ENCODE assay signal across 21 cellular contexts in genomic region chr12:82097438-82097837, GRCh38.
DNase-seq lines count a peak whose midpoint lies in the region; ATAC-seq, FAIRE-seq and TF ChIP-seq lines count a peak whose summit lies in the region.
"Had no signal": no experiment of that assay in that cellular context is flagged by ENCODE, and none has a peak within 500 bp of the region (broad histone marks: within the 10 kb centered on the region; RNA-seq: fewer than 3 reads in every experiment).

No MANE protein-coding gene starts in this region.

- no peak overlapping the region for H3K27ac ChIP-seq in GM23338 (ENCODE audit: low read depth)
- H3K27ac ChIP-seq in H1 (ENCODE audit: low read depth, low read length) = no peak overlapping the region
- no peak overlapping the region for H3K27ac ChIP-seq in hepatocyte
- H3K27ac ChIP-seq: C4-2B had no signal

- H3K14ac ChIP-seq in H1 (ENCODE audit: insufficient read length) = no peak overlapping the region

- no peak overlapping the region for H2BK20ac ChIP-seq in H1 (ENCODE audit: low read length)

- no peaks in the 10 kb centered on the region for H3K79me2 ChIP-seq in GM23338 (replicated peaks; ENCODE audit: insufficient read depth)
- no peaks in the 10 kb centered on the region for H3K79me2 ChIP-seq in H1 (ENCODE audit: control insufficient read depth in 1 of 2, insufficient read depth in 2 of 2, low read length in 2 of 2)
- H3K79me2 ChIP-seq in hepatocyte = no peaks in the 10 kb centered on the region

- H3K9me2 ChIP-seq in GM23338 (ENCODE audit: insufficient read depth) = 0 out of 2 replicates have a peak, but pooled peaks cover 3% of the 10 kb centered on the region
- no peaks in the 10 kb centered on the region for H3K9me2 ChIP-seq in hepatocyte (replicated peaks; ENCODE audit: insufficient read depth)

- no peak for TF ChIP-seq EP300 in H1 (IDR thresholded peaks at IDR 0.05; ENCODE audit: borderline replicate concordance in 1 of 2, low read depth in 2 of 2, low read length in 2 of 2)

- H3K36me3 ChIP-seq in GM23338 (ENCODE audit: insufficient read depth) (no peaks in the 10 kb centered on the region), H1 (ENCODE audit: control insufficient read depth in 2 of 4, insufficient read depth in 4 of 4, low read length in 3 of 4) (no peaks in the 10 kb centered on the region), hepatocyte (replicated peaks; ENCODE audit: insufficient read depth, low read depth) (no peaks in the 10 kb centered on the region)

- intact Hi-C loops in activated CD4-positive, alpha-beta T cell treated with anti-CD3 and anti-CD28 coated beads for 36 hours (cut with DNase I, micrococcal nuclease) = no loop called here

- WGBS in H1 (ENCODE audit: extremely low coverage in 1 of 2, insufficient coverage in 1 of 2, insufficient read length in 1 of 2, insufficient replicate concordance in 2 of 2, low coverage in 1 of 2, low lambda C conversion rate in 2 of 2, missing lambda C conversion rate in 1 of 2), 2 experiments = 50% methylated on average over 1 of the region's 1 CpG; no CpG with 5 or more reads in 1 of the 2 experiments
- 67% methylated on average over 1 of the region's 1 CpG for WGBS in hepatocyte (ENCODE audit: low lambda C conversion rate, missing lambda C conversion rate)

- H4K5ac ChIP-seq in H1 (ENCODE audit: insufficient read length, low read depth, low read length) = no peak overlapping the region

- H3K4me3 ChIP-seq in GM23338 (no peak overlapping the region), H1 (ENCODE audit: extremely low read depth in 1 of 4, insufficient read depth in 2 of 4, low read depth in 3 of 4, low read length in 4 of 4) (no peak overlapping the region), hepatocyte (no peak overlapping the region)

- no peak for TF ChIP-seq POLR2A in H1 (IDR thresholded peaks at IDR 0.05; ENCODE audit: control extremely low read depth in 1 of 2, low read depth in 2 of 2, low read length in 2 of 2)

- no peak for ATAC-seq in GM23338
- ATAC-seq in activated CD4-positive, alpha-beta T cell treated with anti-CD3 and anti-CD28 coated beads for 36 hours = no peak
- ATAC-seq: HCT116, HepG2 had no signal

- H3K9me3 Mint-ChIP-seq in GM23338 = no peaks in the 10 kb centered on the region; the same call in 2 of the 3 replicates
- peaks cover 24% of the 10 kb centered on the region for H3K9me3 Mint-ChIP-seq in nephron progenitor cell
- H3K9me3 Mint-ChIP-seq in activated CD4-positive, alpha-beta T cell treated with anti-CD3 and anti-CD28 coated beads for 36 hours (ENCODE audit: low read depth) = peaks cover 8% of the 10 kb centered on the region

- H4K20me1 ChIP-seq in GM23338 (replicated peaks; ENCODE audit: insufficient read depth) = no peaks in the 10 kb centered on the region
- no peaks in the 10 kb centered on the region for H4K20me1 ChIP-seq in H1 (replicated peaks in 1 of 2; ENCODE audit: control insufficient read depth in 1 of 2, insufficient read depth in 2 of 2, low read length in 2 of 2)
- no peaks in the 10 kb centered on the region for H4K20me1 ChIP-seq in hepatocyte (ENCODE audit: insufficient read depth, poor library complexity, severe bottlenecking)

- H3K23me2 ChIP-seq in H1 (ENCODE audit: low read depth, low read length) = no peaks in the 10 kb centered on the region

- no peaks in the 10 kb centered on the region for H3K27me3 ChIP-seq in GM23338 (ENCODE audit: insufficient read depth)
- H3K27me3 ChIP-seq in H1 (replicated peaks in 1 of 4; ENCODE audit: control insufficient read depth in 3 of 4, extremely low read depth in 1 of 4, insufficient read depth in 3 of 4, low read length in 3 of 4) = no peaks in the 10 kb centered on the region
- H3K27me3 ChIP-seq in hepatocyte = no peaks in the 10 kb centered on the region

- H3K4me3 Mint-ChIP-seq in GM23338 = no peak overlapping the region
- no peak overlapping the region for H3K4me3 Mint-ChIP-seq in nephron progenitor cell
- no peak overlapping the region for H3K4me3 Mint-ChIP-seq in activated CD4-positive, alpha-beta T cell treated with anti-CD3 and anti-CD28 coated beads for 36 hours
- H3K4me3 Mint-ChIP-seq: B cell; CD4-positive, alpha-beta T cell; HFFc6; IgD-negative memory B cell had no signal

- H2BK15ac ChIP-seq in H1 (ENCODE audit: low read length) = no peak overlapping the region

- no peak overlapping the region for H3K18ac ChIP-seq in H1 (ENCODE audit: extremely low read depth, low read length)

- TF ChIP-seq RAD21 in H1 (IDR thresholded peaks at IDR 0.05 in 1 of 2, conservative IDR thresholded peaks at IDR 0.05 in 1 of 2; ENCODE audit: low read depth in 2 of 2, low read length in 2 of 2) = no peak

- H2BK5ac ChIP-seq in H1 (ENCODE audit: low read depth, low read length) = no peak overlapping the region; the same call in 1 of the 2 replicates

- TF ChIP-seq CTCF in GM23338 (conservative IDR thresholded peaks at IDR 0.05; ENCODE audit: low read depth in 2 of 2) = 0 out of 4 replicates have a peak, but pooled peaks of 1 of the 2 experiments have one; percentile 7
- TF ChIP-seq CTCF in H1 (IDR thresholded peaks at IDR 0.05; ENCODE audit: control extremely low read depth in 1 of 3, insufficient read depth in 1 of 3, low read depth in 1 of 3, low read length in 3 of 3) = no peak
- no peak for TF ChIP-seq CTCF in nephron progenitor cell (IDR thresholded peaks at IDR 0.05)
- TF ChIP-seq CTCF in hepatocyte (IDR thresholded peaks at IDR 0.05; ENCODE audit: poor library complexity) = no peak

- H2BK12ac ChIP-seq in H1 (ENCODE audit: low read depth, low read length) = no peak overlapping the region

- H3K27me3 Mint-ChIP-seq in GM23338 (ENCODE audit: insufficient read depth, low read depth, poor library complexity) (peaks cover 1% of the 10 kb centered on the region), nephron progenitor cell (ENCODE audit: low read depth, poor library complexity) (no peaks in the 10 kb centered on the region)
- no peaks in the 10 kb centered on the region for H3K27me3 Mint-ChIP-seq in activated CD4-positive, alpha-beta T cell treated with anti-CD3 and anti-CD28 coated beads for 36 hours
- H3K27me3 Mint-ChIP-seq: B cell; CD4-positive, alpha-beta T cell; IgD-negative memory B cell had no signal

- no peak overlapping the region for H2BK120ac ChIP-seq in H1 (replicated peaks; ENCODE audit: low read depth, low read length)

- H3K79me1 ChIP-seq in H1 (ENCODE audit: low read depth, low read length) = no peaks in the 10 kb centered on the region

- CTCF ChIA-PET in H1 (lab: Charles Lee; ENCODE audit: partially characterized antibody) = interaction anchor here (0.9 to 1.6 kb wide), 2 partner anchors 11 to 193 kb away, joined by 3 to 5 read pairs; no protein-coding TSS in a partner anchor
- CTCF ChIA-PET in activated CD4-positive, alpha-beta T cell treated with anti-CD3 and anti-CD28 coated beads for 36 hours (lab: Charles Lee) = interaction anchor here (0.7 kb wide), 1 partner anchor 42 kb away, joined by 3 read pairs; no protein-coding TSS in a partner anchor

- peak; percentile 3 for DNase-seq in GM23338 (ENCODE audit: low spot score)
- DNase-seq in H1 (ENCODE audit: low read depth in 1 of 2, low spot score in 2 of 2) = no peak
- no peak for DNase-seq in nephron progenitor cell
- no peak for DNase-seq in NCI-H1436 (lab: John Stamatoyannopoulos, UW)
- no peak for DNase-seq in mesenteric fat pad (ENCODE audit: low spot score)
- no peak for DNase-seq in hepatocyte (ENCODE audit: low spot score)
- DNase-seq in activated CD4-positive, alpha-beta T cell treated with anti-CD3 and anti-CD28 coated beads for 36 hours = no peak
- DNase-seq: Caco-2; CD4-positive, alpha-beta T cell; HFFc6; KBM-7 had no signal

- POLR2A ChIA-PET in H1 (lab: Charles Lee; ENCODE audit: partially characterized antibody) = no interaction called here
- POLR2A ChIA-PET in activated CD4-positive, alpha-beta T cell treated with anti-CD3 and anti-CD28 coated beads for 36 hours (lab: Charles Lee) = no interaction called here

- H3K56ac ChIP-seq in H1 (replicated peaks; ENCODE audit: insufficient read length, low read depth, low read length) = no peak overlapping the region

- FAIRE-seq in H1 (lab: Jason Lieb, UNC) = no peak
- FAIRE-seq: D721Med, G401.6, GM12891, GM18507, H54, HepG2 had no signal

- H3K4ac ChIP-seq in H1 (replicated peaks; ENCODE audit: insufficient read length, low read depth, low read length) = no peak overlapping the region

- H4K91ac ChIP-seq in H1 (replicated peaks; ENCODE audit: insufficient read length, low read length) = no peak overlapping the region

- H3K9ac ChIP-seq in H1 (replicated peaks in 1 of 4; ENCODE audit: extremely low read depth in 1 of 4, low read depth in 3 of 4, low read length in 3 of 4) = no peak overlapping the region

- H3K4me2 ChIP-seq in GM23338 (no peak overlapping the region), H1 (ENCODE audit: insufficient read depth in 1 of 2, low read depth in 2 of 2, low read length in 2 of 2) (no peak overlapping the region), hepatocyte (no peak overlapping the region)

- no peak overlapping the region for H3K23ac ChIP-seq in H1 (ENCODE audit: insufficient read length)

- H3K27ac Mint-ChIP-seq in GM23338 (no peak overlapping the region; the same call in 1 of the 2 replicates), nephron progenitor cell (peak overlapping the region; percentile 81)
- H3K27ac Mint-ChIP-seq in activated CD4-positive, alpha-beta T cell treated with anti-CD3 and anti-CD28 coated beads for 36 hours = no peak overlapping the region
- H3K27ac Mint-ChIP-seq: B cell; CD4-positive, alpha-beta T cell; HFFc6; IgD-negative memory B cell had no signal

- no peaks in the 10 kb centered on the region for H3F3A ChIP-seq in GM23338 (replicated peaks; ENCODE audit: low read depth)

- H3K4me1 Mint-ChIP-seq in GM23338 (peaks cover 4% of the 10 kb centered on the region; the same call in 2 of the 3 replicates), nephron progenitor cell (peaks cover 14% of the 10 kb centered on the region)
- H3K4me1 Mint-ChIP-seq in activated CD4-positive, alpha-beta T cell treated with anti-CD3 and anti-CD28 coated beads for 36 hours = no peaks in the 10 kb centered on the region
- H3K4me1 Mint-ChIP-seq: B cell, IgD-negative memory B cell had no signal

- H3K4me1 ChIP-seq in GM23338 (ENCODE audit: insufficient read depth) (no peaks in the 10 kb centered on the region), H1 (replicated peaks in 1 of 4; ENCODE audit: control insufficient read depth in 3 of 4, insufficient read depth in 4 of 4, low read length in 3 of 4) (peaks cover 0 to 2% (median 0%) of the 10 kb centered on the region in 4 experiments; a peak in 1 of 7 replicates), hepatocyte (ENCODE audit: insufficient read depth) (no peaks in the 10 kb centered on the region)
- H3K4me1 ChIP-seq: Caco-2 had no signal

- H4K8ac ChIP-seq in H1 (ENCODE audit: extremely low read depth, insufficient read depth, low read length) = no peak overlapping the region

- H3K9me3 ChIP-seq in H1 (ENCODE audit: insufficient read depth in 2 of 2, low read depth in 1 of 2, low read length in 1 of 2) = no peaks in the 10 kb centered on the region
- H3K9me3 ChIP-seq in hepatocyte (ENCODE audit: low read depth) = no peaks in the 10 kb centered on the region

- 0 out of 3 replicates have a peak, but pooled peaks cover 2% of the 10 kb centered on the region for H3K36me3 Mint-ChIP-seq in GM23338 (ENCODE audit: low read depth)
- peaks cover 6% of the 10 kb centered on the region for H3K36me3 Mint-ChIP-seq in nephron progenitor cell (ENCODE audit: low read depth)
- H3K36me3 Mint-ChIP-seq in activated CD4-positive, alpha-beta T cell treated with anti-CD3 and anti-CD28 coated beads for 36 hours (ENCODE audit: low read depth) = no peaks in the 10 kb centered on the region
- H3K36me3 Mint-ChIP-seq: IgD-negative memory B cell had no signal

- H2AFZ ChIP-seq in GM23338 = peak overlapping the region; percentile 67; the same call in 1 of the 2 replicates
- H2AFZ ChIP-seq in H1 (ENCODE audit: low read length) = peak overlapping the region; percentile 76
- no peak overlapping the region for H2AFZ ChIP-seq in hepatocyte

- no peak overlapping the region for H2AK5ac ChIP-seq in H1 (ENCODE audit: low read depth, low read length)
